In the genomic region with DNA sequence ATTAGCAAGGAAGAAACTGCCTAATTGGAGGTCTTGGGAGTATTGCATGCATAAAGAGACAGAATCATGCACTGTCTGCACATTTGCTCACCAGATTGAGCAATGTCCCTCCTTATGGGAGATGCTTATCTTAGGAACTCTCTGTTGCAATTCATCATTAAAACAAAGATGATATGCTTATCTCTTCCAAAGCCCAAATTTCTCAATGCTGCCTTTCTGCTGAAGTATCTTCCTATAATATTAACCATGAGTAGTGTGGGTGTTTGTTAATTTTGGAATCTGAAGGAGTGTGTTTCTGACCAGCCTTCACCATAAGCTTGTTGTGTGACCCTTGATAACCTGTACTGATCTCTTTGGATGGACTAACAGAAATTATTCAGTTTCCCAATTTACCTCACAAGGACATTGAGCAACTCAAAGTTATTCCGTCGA, we compare ENCODE assay signal across 17 cellular contexts.
DNase-seq lines count a peak whose midpoint lies in the region; TF ChIP-seq lines count a peak whose summit lies in the region.
"Had no signal": no experiment of that assay in that cellular context is flagged by ENCODE, and none has a peak within 500 bp of the region (broad histone marks: within the 10 kb centered on the region; RNA-seq: fewer than 3 reads in every experiment).

No MANE protein-coding gene starts in this region.

- no peak overlapping the region for H2AK5ac ChIP-seq in mesenchymal stem cell (ENCODE audit: low read length, severe bottlenecking)

- no peaks in the 10 kb centered on the region for H3K79me1 ChIP-seq in mesenchymal stem cell (replicated peaks; ENCODE audit: low read length, poor library complexity, severe bottlenecking)

- POLR2A ChIA-PET in A673 (lab: Charles Lee; ENCODE audit: low non-redundant PET) = no interaction called here

- H3K4me1 ChIP-seq in A673 (ENCODE audit: insufficient read depth, low read length, poor library complexity, severe bottlenecking) = peaks cover 21% of the 10 kb centered on the region
- H3K4me1 ChIP-seq in mesenchymal stem cell (ENCODE audit: control insufficient read depth, insufficient read depth, low read depth, low read length) = no peaks in the 10 kb centered on the region
- H3K4me1 ChIP-seq: BLaER1 treated with 17β-estradiol and CSF1 and Interleukin-3, amounts not matched to agents 10 nM and 100 nM had no signal

- no peak overlapping the region for H3K4me2 ChIP-seq in mesenchymal stem cell (ENCODE audit: low read length, poor library complexity, severe bottlenecking)
- H3K4me2 ChIP-seq: BLaER1 treated with 17β-estradiol and CSF1 and Interleukin-3, amounts not matched to agents 10 nM and 100 nM; PC-9; SK-N-SH had no signal

- TF ChIP-seq POLR2A in NB4 (IDR thresholded peaks at IDR 0.05; ENCODE audit: extremely low read depth, insufficient read length) = no peak

- whole genome bisulfite sequencing in mesenchymal stem cell = no CpG with 5 or more reads among the region's 2 CpGs

- no peak overlapping the region for H3K14ac ChIP-seq in mesenchymal stem cell (ENCODE audit: low read length in 2 of 2)

- intact Hi-C loops in A673 (cut with micrococcal nuclease; ENCODE audit: unreplicated experiment) = no loop called here

- H4K8ac ChIP-seq in mesenchymal stem cell (ENCODE audit: low read length) = no peak overlapping the region

- TF ChIP-seq CTCF in A673 (conservative IDR thresholded peaks at IDR 0.05; ENCODE audit: low read depth, low read length) (no peak), NB4 (IDR thresholded peaks at IDR 0.05; ENCODE audit: low read depth, low read length) (no peak)

- H2AFZ ChIP-seq in mesenchymal stem cell (ENCODE audit: low read depth, low read length) = no peak overlapping the region
- H2AFZ ChIP-seq: PC-9 had no signal

- H3K4ac ChIP-seq in mesenchymal stem cell (ENCODE audit: low read depth in 1 of 2, low read length in 2 of 2) = no peak overlapping the region

- H2BK15ac ChIP-seq in mesenchymal stem cell (ENCODE audit: low read depth, poor library complexity, severe bottlenecking) = no peak overlapping the region

- BruUV-seq in A673 (replicated peaks; lab: Mats Ljungman, UMichigan) = no TSS peak

- DNase-seq in A673 (ENCODE audit: low spot score) (peak; percentile 54), NB4 (ENCODE audit: low read depth) (peak; percentile 78), amniotic epithelial cell (ENCODE audit: low read depth) (peak; percentile 100), mesenchymal stem cell (peak; percentile 54), NCI-H2196 treated with DMSO at 0.1 percent for 48 hours (lab: John Stamatoyannopoulos, UW; ENCODE audit: unreplicated experiment) (no peak)
- DNase-seq in stimulated activated CD4-positive, alpha-beta T cell treated with anti-CD3 and anti-CD28 coated beads, Interleukin-15, amount 100 ng/mL, for 24 hours = no peak
- no peak for DNase-seq in activated CD4-positive, alpha-beta T cell treated with anti-CD3 and anti-CD28 coated beads, Interleukin-2, amount 50 U/mL, for 48 hours
- DNase-seq in NK-92 treated with Interleukin-12 subunit alpha and Interleukin-12 subunit beta, amount 100 ng/mL, for 24 hours (lab: John Stamatoyannopoulos, UW) = no peak
- DNase-seq: DND-41, H7, NCI-H1436, NCI-H2029 treated with DMSO at 0.1 percent for 48 hours, NCI-H2171 treated with DMSO at 0.1 percent for 48 hours, NCI-H524, PC-9, SK-N-SH had no signal

- H3K4me3 ChIP-seq in A673 (ENCODE audit: low read depth, low read length, poor library complexity, severe bottlenecking) (no peak overlapping the region), NB4 (ENCODE audit: low read depth, low read length) (no peak overlapping the region), mesenchymal stem cell (ENCODE audit: insufficient read depth in 1 of 2, low read depth in 1 of 2, low read length in 2 of 2) (no peak overlapping the region)
- H3K4me3 ChIP-seq: BLaER1 treated with 17β-estradiol and CSF1 and Interleukin-3, amounts not matched to agents 10 nM and 100 nM; PC-9 had no signal

- no peak overlapping the region for H2BK120ac ChIP-seq in mesenchymal stem cell (ENCODE audit: low read depth, low read length)

- no peaks in the 10 kb centered on the region for H3K9me3 ChIP-seq in A673 (ENCODE audit: low read depth, low read length, poor library complexity, severe bottlenecking)
- peaks cover 2% of the 10 kb centered on the region for H3K9me3 ChIP-seq in mesenchymal stem cell (ENCODE audit: control insufficient read depth, low read length)
- H3K9me3 ChIP-seq: SK-N-SH had no signal

- no peaks in the 10 kb centered on the region for H3K36me3 ChIP-seq in A673 (ENCODE audit: insufficient read depth, low read length, poor library complexity, severe bottlenecking)
- no peaks in the 10 kb centered on the region for H3K36me3 ChIP-seq in mesenchymal stem cell (ENCODE audit: control insufficient read depth in 1 of 2, insufficient read depth in 2 of 2, low read depth in 1 of 2, low read length in 2 of 2)
- H3K36me3 ChIP-seq: BLaER1 treated with 17β-estradiol and CSF1 and Interleukin-3, amounts not matched to agents 10 nM and 100 nM had no signal

- H3K27me3 ChIP-seq in A673 (replicated peaks; ENCODE audit: insufficient read depth, low read depth, low read length, poor library complexity) (no peaks in the 10 kb centered on the region), mesenchymal stem cell (ENCODE audit: control insufficient read depth in 1 of 2, insufficient read depth in 1 of 2, low read length in 2 of 2) (no peaks in the 10 kb centered on the region)
- H3K27me3 ChIP-seq: BLaER1 treated with 17β-estradiol and CSF1 and Interleukin-3, amounts not matched to agents 10 nM and 100 nM had no signal

- H3K23ac ChIP-seq in mesenchymal stem cell (ENCODE audit: low read length in 2 of 2) = no peak overlapping the region

- no peak overlapping the region for H2BK5ac ChIP-seq in mesenchymal stem cell (ENCODE audit: low read depth, low read length, poor library complexity, severe bottlenecking)

- H3K27ac ChIP-seq in A673 (ENCODE audit: low read depth, low read length, poor library complexity, severe bottlenecking) = peak overlapping the region; percentile 52
- H3K27ac ChIP-seq in mesenchymal stem cell (ENCODE audit: low read length, poor library complexity, severe bottlenecking) = no peak overlapping the region
- H3K27ac ChIP-seq: BLaER1 treated with 17β-estradiol and CSF1 and Interleukin-3, amounts not matched to agents 10 nM and 100 nM; PC-9 had no signal

- no peak overlapping the region for H3K18ac ChIP-seq in mesenchymal stem cell (ENCODE audit: low read depth in 1 of 2, low read length in 2 of 2)

- no peak overlapping the region for H3K9ac ChIP-seq in mesenchymal stem cell (ENCODE audit: low read length)
- H3K9ac ChIP-seq: BLaER1 treated with 17β-estradiol and CSF1 and Interleukin-3, amounts not matched to agents 10 nM and 100 nM; SK-N-SH had no signal

- no peak overlapping the region for H2BK12ac ChIP-seq in mesenchymal stem cell (ENCODE audit: low read length in 2 of 2)

- H4K91ac ChIP-seq in mesenchymal stem cell (ENCODE audit: low read length) = no peak overlapping the region

- CTCF ChIA-PET in A673 (lab: Charles Lee) = no interaction called here

Comparison
In these comparisons a context has a peak if more than half of its experiments do, and no peak if none do; other contexts are left out.
1. DNase-seq: peak in A673 (single experiment), NB4 (single experiment), amniotic epithelial cell (single experiment) and mesenchymal stem cell (single experiment); none in NCI-H2196 treated with DMSO at 0.1 percent for 48 hours (single experiment), stimulated activated CD4-positive, alpha-beta T cell treated with anti-CD3 and anti-CD28 coated beads, Interleukin-15, amount 100 ng/mL, for 24 hours (single experiment), activated CD4-positive, alpha-beta T cell treated with anti-CD3 and anti-CD28 coated beads, Interleukin-2, amount 50 U/mL, for 48 hours (0 of 2) and NK-92 treated with Interleukin-12 subunit alpha and Interleukin-12 subunit beta, amount 100 ng/mL, for 24 hours (single experiment).